Comparison of ENCODE assay signal across 17 cellular contexts in genomic region chr1:33070628-33071027, GRCh38. TPM values are rescaled to one million over a fixed set of nuclear protein-coding genes. Genes with fewer than 3 reads are reported as not detected.
A peak's percentile ranks its signal among the peaks of the same experiment; 100 is the strongest.
DNase-seq lines count a peak whose midpoint lies in the region; ATAC-seq and TF ChIP-seq lines count a peak whose summit lies in the region.
"Had no signal": no experiment of that assay in that cellular context is flagged by ENCODE, and none has a peak within 500 bp of the region (broad histone marks: within the 10 kb centered on the region; RNA-seq: fewer than 3 reads in every experiment).

No MANE protein-coding gene starts in this region.

- BruUV-seq in Calu3 (replicated peaks; lab: Mats Ljungman, UMichigan): no TSS peak

- TF ChIP-seq CTCF in glutamatergic neuron (IDR thresholded peaks at IDR 0.05; ENCODE audit: partially characterized antibody, unreplicated experiment): no peak
- no peak for TF ChIP-seq CTCF in Calu3 (IDR thresholded peaks at IDR 0.05; ENCODE audit: unreplicated experiment)

- intact Hi-C loops in cardiac septum (cut with DNase I): no loop called here
- intact Hi-C loops in left ventricle myocardium superior (cut with micrococcal nuclease): no loop called here
- intact Hi-C loops in Calu3 (cut with micrococcal nuclease; ENCODE audit: unreplicated experiment): no loop called here

- no peak for ATAC-seq in left ventricle myocardium superior
- ATAC-seq in T-helper 17 cell: no peak
- no peak for ATAC-seq in HG03378 (IDR thresholded peaks at IDR 0.05; ENCODE audit: unreplicated experiment)

- no peaks in the 10 kb centered on the region for H3K9me3 ChIP-seq in T-helper 17 cell (ENCODE audit: control insufficient read depth, low read length, poor library complexity, severe bottlenecking)

- CTCF ChIA-PET in Calu3 (lab: Charles Lee): interaction anchor here (0.6 to 0.7 kb wide), 2 partner anchors 243 to 291 kb away, joined by 3 to 4 read pairs; no protein-coding TSS in a partner anchor

- H3K27me3 Mint-ChIP-seq in T-helper 17 cell: no peaks in the 10 kb centered on the region
- H3K27me3 Mint-ChIP-seq in glutamatergic neuron (ENCODE audit: unreplicated experiment): peaks cover 2% of the 10 kb centered on the region
- peaks cover 22% of the 10 kb centered on the region for H3K27me3 Mint-ChIP-seq in Calu3 (ENCODE audit: unreplicated experiment)

- peak overlapping the region; percentile 5 for H3K27ac Mint-ChIP-seq in T-helper 17 cell
- H3K27ac Mint-ChIP-seq in glutamatergic neuron (ENCODE audit: unreplicated experiment): no peak overlapping the region
- H3K27ac Mint-ChIP-seq in Calu3 (ENCODE audit: unreplicated experiment): no peak overlapping the region
- H3K27ac Mint-ChIP-seq: H9, HFFc6, IgD-negative memory B cell had no signal

- DNase-seq in cardiac septum (ENCODE audit: low spot score): peak; percentile 17
- no peak for DNase-seq in left ventricle myocardium superior
- no peak for DNase-seq in T-helper 17 cell
- no peak for DNase-seq in glutamatergic neuron
- no peak for DNase-seq in Calu3
- DNase-seq in stimulated activated CD4-positive, alpha-beta T cell treated with anti-CD3 and anti-CD28 coated beads, Interleukin-4, amount 100 ng/mL, for 24 hours: no peak
- DNase-seq: ACHN; C1 segment of cervical spinal cord; CD4-positive, alpha-beta memory T cell; DMS153; DMS79 treated with DMSO at 0.1 percent for 48 hours; GDM1; GOT3; H9; HFFc6 had no signal

- no peaks in the 10 kb centered on the region for H3K36me3 Mint-ChIP-seq in T-helper 17 cell (ENCODE audit: low read depth)
- H3K36me3 Mint-ChIP-seq in glutamatergic neuron (ENCODE audit: unreplicated experiment): peaks cover 7% of the 10 kb centered on the region
- no peaks in the 10 kb centered on the region for H3K36me3 Mint-ChIP-seq in Calu3 (ENCODE audit: insufficient read depth, unreplicated experiment)
- H3K36me3 Mint-ChIP-seq: IgD-negative memory B cell had no signal

- H3K9me3 Mint-ChIP-seq in glutamatergic neuron (ENCODE audit: unreplicated experiment) (peaks cover 8% of the 10 kb centered on the region), Calu3 (ENCODE audit: low read depth, unreplicated experiment) (peaks cover 8% of the 10 kb centered on the region)

- H3K4me1 Mint-ChIP-seq in T-helper 17 cell: peaks cover 2% of the 10 kb centered on the region
- H3K4me1 Mint-ChIP-seq in glutamatergic neuron (ENCODE audit: low read depth, unreplicated experiment): no peaks in the 10 kb centered on the region
- H3K4me1 Mint-ChIP-seq in Calu3 (ENCODE audit: low read depth, unreplicated experiment): no peaks in the 10 kb centered on the region

- H3K4me3 Mint-ChIP-seq in T-helper 17 cell (no peak overlapping the region), glutamatergic neuron (ENCODE audit: unreplicated experiment) (peak overlapping the region; percentile 54), Calu3 (ENCODE audit: low read depth, unreplicated experiment) (no peak overlapping the region)
- H3K4me3 Mint-ChIP-seq: CD4-positive, alpha-beta memory T cell; H9; HFFc6 had no signal

RNA-seq across cellular contexts. Expression of gene AZIN2, which starts 10.3 kb away (rescaled TPM):
- total RNA-seq in cardiac septum: 5.8 TPM
- 3.3 TPM for total RNA-seq in left ventricle myocardium superior
- total RNA-seq in T-helper 17 cell: 1 to 10 TPM; 6.3 to 8.6 TPM
- total RNA-seq in glutamatergic neuron (ENCODE audit: unreplicated experiment): 7.0 TPM
- 3.3 and 3.6 TPM in 2 replicates for total RNA-seq in Calu3 (2022)

RNA-seq across cellular contexts. Expression of gene AK2, which starts 33.9 kb away (rescaled TPM):
- 99.8 TPM for total RNA-seq in cardiac septum
- 121 TPM for total RNA-seq in left ventricle myocardium superior
- 10 to 100 TPM; 51.1 to 61.7 TPM for total RNA-seq in T-helper 17 cell
- total RNA-seq in glutamatergic neuron (ENCODE audit: unreplicated experiment): 52.7 TPM
- total RNA-seq in Calu3 (2022): 226 and 233 TPM in 2 replicates
